In the genomic region with DNA sequence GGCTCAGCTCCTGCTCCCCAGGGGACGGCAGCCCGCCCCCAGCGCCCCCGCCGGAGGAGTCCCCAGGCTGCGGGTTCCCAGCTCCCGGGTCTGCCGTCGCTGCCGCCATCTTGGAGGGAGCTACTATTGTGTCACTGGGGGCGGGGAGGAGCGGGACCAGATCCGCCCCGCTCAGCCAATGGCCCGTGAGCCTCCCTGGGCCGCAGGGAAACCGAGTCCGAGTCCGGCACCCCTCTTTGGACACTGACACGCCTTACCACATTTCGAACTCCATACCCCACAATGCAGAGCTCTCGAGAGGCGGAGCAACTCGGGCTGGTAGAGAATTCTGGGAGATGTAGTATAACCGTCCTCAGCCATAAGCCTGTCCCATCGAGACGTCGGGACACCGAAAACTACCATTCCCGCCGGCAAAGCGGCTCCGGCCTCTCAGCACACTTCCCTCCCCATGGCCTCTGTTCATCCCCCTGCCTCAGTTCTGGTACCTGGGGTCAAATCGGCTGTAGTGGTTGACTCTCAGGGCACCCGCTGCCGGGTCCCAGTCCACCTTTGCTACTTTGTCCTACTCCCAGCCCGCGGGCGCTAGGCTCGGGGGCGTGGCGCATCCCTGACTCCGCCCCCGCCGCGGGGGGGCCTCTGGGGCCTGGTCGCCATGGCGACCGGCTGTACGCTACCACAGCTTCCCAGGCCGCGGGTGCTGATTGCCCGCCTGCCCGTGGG, we compare ENCODE assay signal across 8 cellular contexts. TPM values are rescaled to one million over a fixed set of nuclear protein-coding genes. Genes with fewer than 3 reads are reported as not detected.
A peak's percentile ranks its signal among the peaks of the same experiment; 100 is the strongest.
DNase-seq lines count a peak whose midpoint lies in the region; ATAC-seq and TF ChIP-seq lines count a peak whose summit lies in the region.

A gene (minus strand): TSS at position 133 of the 720 bp plus-strand sequence. CDS start 24 bp downstream, at position 109.
A gene with protein sequence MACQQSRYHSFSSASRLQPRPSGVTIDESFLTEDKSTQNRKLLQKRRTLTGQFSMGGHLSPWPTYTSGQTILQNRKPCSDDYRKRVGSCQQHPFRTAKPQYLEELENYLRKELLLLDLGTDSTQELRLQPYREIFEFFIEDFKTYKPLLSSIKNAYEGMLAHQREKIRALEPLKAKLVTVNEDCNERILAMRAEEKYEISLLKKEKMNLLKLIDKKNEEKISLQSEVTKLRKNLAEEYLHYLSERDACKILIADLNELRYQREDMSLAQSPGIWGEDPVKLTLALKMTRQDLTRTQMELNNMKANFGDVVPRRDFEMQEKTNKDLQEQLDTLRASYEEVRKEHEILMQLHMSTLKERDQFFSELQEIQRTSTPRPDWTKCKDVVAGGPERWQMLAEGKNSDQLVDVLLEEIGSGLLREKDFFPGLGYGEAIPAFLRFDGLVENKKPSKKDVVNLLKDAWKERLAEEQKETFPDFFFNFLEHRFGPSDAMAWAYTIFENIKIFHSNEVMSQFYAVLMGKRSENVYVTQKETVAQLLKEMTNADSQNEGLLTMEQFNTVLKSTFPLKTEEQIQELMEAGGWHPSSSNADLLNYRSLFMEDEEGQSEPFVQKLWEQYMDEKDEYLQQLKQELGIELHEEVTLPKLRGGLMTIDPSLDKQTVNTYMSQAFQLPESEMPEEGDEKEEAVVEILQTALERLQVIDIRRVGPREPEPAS (plus strand): TSS at position 462 of the 720 bp plus-strand sequence. CDS start 261 bp downstream, outside the sequence.

- H3K36me3 ChIP-seq in heart left ventricle: peaks cover 0 to 33% (median 16%) of the 10 kb centered on the region in 9 donors
- H3K36me3 ChIP-seq in trophoblast cell (ENCODE audit: control insufficient read depth in 1 of 2, insufficient read depth in 2 of 2, low read length in 2 of 2): peaks cover 0 to 13% of the 10 kb centered on the region in 2 experiments
- H3K36me3 ChIP-seq in transverse colon: no peaks in the 10 kb centered on the region

- H3K9ac ChIP-seq in trophoblast cell (ENCODE audit: low read length): peak within 1 kb of the TSS; percentile 75

- peaks cover 7% of the 10 kb centered on the region for H3K79me2 ChIP-seq in trophoblast cell (ENCODE audit: control insufficient read depth, insufficient read depth, low read length, poor library complexity)

- H2BK120ac ChIP-seq in trophoblast cell (ENCODE audit: insufficient read depth, low read length, poor library complexity): peak within 1 kb of the TSS; percentile 37

- peak within 1 kb of the TSS; percentile 51 for H2AK5ac ChIP-seq in trophoblast cell (ENCODE audit: low read length)

- H2BK12ac ChIP-seq in trophoblast cell (ENCODE audit: low read length): peak within 1 kb of the TSS; percentile 46

- intact Hi-C loops in heart left ventricle (cut with DNase I): loop anchor here in 8 of 10 donors (2.0 to 10.0 kb wide), 11 partner anchors 41 to 428 kb away; a partner anchor contains a TSS
- intact Hi-C loops in transverse colon (cut with DNase I; ENCODE audit: low total_unique reads): no loop called here

- H4K12ac ChIP-seq in trophoblast cell (ENCODE audit: low read depth, low read length): peak within 1 kb of the TSS; percentile 51

- peak within 1 kb of the TSS; percentile 91 for H4K8ac ChIP-seq in trophoblast cell (ENCODE audit: low read depth, low read length)

- no peak for TF ChIP-seq EP300 in transverse colon (IDR thresholded peaks at IDR 0.05; ENCODE audit: low read depth)

- H3K4me2 ChIP-seq in trophoblast cell (ENCODE audit: low read length): peak within 1 kb of the TSS; percentile 100

- peak within 1 kb of the TSS; percentile 42 for H4K91ac ChIP-seq in trophoblast cell (ENCODE audit: low read depth, low read length)

- peak within 1 kb of the TSS; percentile 77 for H2AFZ ChIP-seq in trophoblast cell (ENCODE audit: insufficient read depth, low read length, poor library complexity)

- H3K9me3 ChIP-seq in heart left ventricle (no peaks in the 10 kb centered on the region), trophoblast cell (ENCODE audit: insufficient read depth, low read depth, low read length) (no peaks in the 10 kb centered on the region), transverse colon (no peaks in the 10 kb centered on the region)

- no peak for TF ChIP-seq CTCF in GM13976 (IDR thresholded peaks at IDR 0.05; ENCODE audit: borderline replicate concordance, control extremely low read depth, extremely low read depth, insufficient read depth, missing control alignments)
- TF ChIP-seq CTCF in heart left ventricle (IDR thresholded peaks at IDR 0.05): no peak
- no peak for TF ChIP-seq CTCF in transverse colon (IDR thresholded peaks at IDR 0.05)

- no peaks in the 10 kb centered on the region for H3K27me3 ChIP-seq in heart left ventricle
- no peaks in the 10 kb centered on the region for H3K27me3 ChIP-seq in trophoblast cell (ENCODE audit: insufficient read depth, low read length)
- no peaks in the 10 kb centered on the region for H3K27me3 ChIP-seq in transverse colon

- TF ChIP-seq POLR2A in heart left ventricle (IDR thresholded peaks at IDR 0.05) (peak in 1 of 2 donors; percentile 91), transverse colon (IDR thresholded peaks at IDR 0.05) (peak; percentile 84)

- H3K79me1 ChIP-seq in trophoblast cell (ENCODE audit: low read length): peaks cover 11% of the 10 kb centered on the region

- peak within 1 kb of the TSS; percentile 28 for H2BK5ac ChIP-seq in trophoblast cell (ENCODE audit: low read depth, low read length, poor library complexity)

- peaks cover 0 to 39% (median 17%) of the 10 kb centered on the region in 12 donors for H3K4me1 ChIP-seq in heart left ventricle
- peaks cover 7 to 8% of the 10 kb centered on the region in 2 experiments for H3K4me1 ChIP-seq in trophoblast cell (ENCODE audit: control insufficient read depth in 1 of 2, insufficient read depth in 2 of 2, low read length in 2 of 2)
- peaks cover 10 to 25% (median 16%) of the 10 kb centered on the region in 4 donors for H3K4me1 ChIP-seq in transverse colon

- peak within 1 kb of the TSS; percentile 65 for H3K14ac ChIP-seq in trophoblast cell (ENCODE audit: low read length)

- peak within 1 kb of the TSS; percentile 87 for H3K4ac ChIP-seq in trophoblast cell (ENCODE audit: low read depth, low read length)

- no peak within 1 kb of the TSS for H3K23ac ChIP-seq in trophoblast cell (ENCODE audit: low read length)

- WGBS in heart left ventricle, 4 donors: 0 to 1% (median 0%) methylated on average over 32 to 54 of the region's 54 CpGs
- WGBS in trophoblast cell (ENCODE audit: extremely low coverage, insufficient coverage, insufficient read length): no CpG with 5 or more reads among the region's 54 CpGs
- WGBS in transverse colon (ENCODE audit: low coverage in 1 of 2), 2 donors: 0% methylated on average over 42 of the region's 54 CpGs; no CpG with 5 or more reads in 1 of the 2 donors

- ATAC-seq in HG02852 (IDR thresholded peaks at IDR 0.05; ENCODE audit: unreplicated experiment) (peak; percentile 94), heart left ventricle (peak; percentile 98 to 99 (median 98))

- in situ Hi-C loops in GM13976 (cut with MboI; ENCODE audit: low sequenced_read_pairs, unreplicated experiment) (loop anchor here (25.0 kb wide), 1 partner anchor 269 kb away; a partner anchor contains a TSS), transverse colon (cut with MboI; ENCODE audit: low pct_ligation_motif_present in 1 of 4, low pct_unique_long_range_greater_than_20kb in 1 of 4, low sequenced_read_pairs in 3 of 4) (no loop called here)

- peak within 1 kb of the TSS; percentile 76 for H3K18ac ChIP-seq in trophoblast cell (ENCODE audit: low read length)

- H3K27ac ChIP-seq in heart left ventricle (peak within 1 kb of the TSS in 11 of 12 donors; percentile 68 to 93 (median 84)), trophoblast cell (ENCODE audit: low read depth, low read length) (peak within 1 kb of the TSS; percentile 29), transverse colon (peak within 1 kb of the TSS; percentile 79 to 89 (median 85))

- H3K4me3 ChIP-seq in heart left ventricle (peak within 1 kb of the TSS; percentile 62 to 98 (median 80)), trophoblast cell (ENCODE audit: low read depth, low read length) (peak within 1 kb of the TSS; percentile 90), transverse colon (peak within 1 kb of the TSS; percentile 76 to 97 (median 79))

- DNase-seq in GM13976 (ENCODE audit: low spot score) (peak; percentile 97), NCI-H1436 treated with DMSO at 0.1 percent for 48 hours (lab: John Stamatoyannopoulos, UW) (peak; percentile 98), T follicular helper cell (ENCODE audit: low read depth) (peak; percentile 95), amniotic epithelial cell (ENCODE audit: low read depth) (peak; percentile 99), heart left ventricle (peak; percentile 97 to 98 (median 98)), trophoblast cell (peak; percentile 98 to 99), transverse colon (peak; percentile 97)

RNA-seq across cellular contexts. Expression of the first gene that starts in this region (rescaled TPM):
- total RNA-seq in heart left ventricle (10 to 100 TPM in 6 of 9 donors, 1 to 10 TPM in 3; 7.1 to 19.7 (median 12.3) TPM), transverse colon (10 to 100 TPM; 15.1 to 32.9 (median 19.1) TPM)
- 10 to 100 TPM in 1 of 2 donors, 1 to 10 TPM in 1; 5.6 to 11.2 TPM for polyA plus RNA-seq in heart left ventricle
- 17.3 and 17.4 TPM in 2 replicates for polyA plus RNA-seq in trophoblast cell (2013)

RNA-seq across cellular contexts. Expression of the second gene that starts in this region (rescaled TPM):
- under 1 TPM in 8 of 9 donors, not detected in 1; 0.16 to 0.93 (median 0.46) TPM for total RNA-seq in heart left ventricle
- polyA plus RNA-seq in heart left ventricle: under 1 TPM; 0.67 to 0.76 TPM
- 0.37 and 0.49 TPM in 2 replicates for polyA plus RNA-seq in trophoblast cell (2013)
- under 1 TPM in 1 of 4 donors, not detected in 3; 0.55 TPM for total RNA-seq in transverse colon

Comparison
In these comparisons a context has a peak if more than half of its experiments do, and no peak if none do; other contexts are left out.
1. Peak in every context shown above with its lines: DNase-seq, ATAC-seq, H3K4me3 ChIP-seq and H3K27ac ChIP-seq.
2. H3K27ac ChIP-seq: peak in every context shown above with its lines; median percentile 85 in transverse colon; 84 in heart left ventricle; 29 in trophoblast cell.